Comparison of ENCODE assay signal across 1 cellular context in the genomic region with DNA sequence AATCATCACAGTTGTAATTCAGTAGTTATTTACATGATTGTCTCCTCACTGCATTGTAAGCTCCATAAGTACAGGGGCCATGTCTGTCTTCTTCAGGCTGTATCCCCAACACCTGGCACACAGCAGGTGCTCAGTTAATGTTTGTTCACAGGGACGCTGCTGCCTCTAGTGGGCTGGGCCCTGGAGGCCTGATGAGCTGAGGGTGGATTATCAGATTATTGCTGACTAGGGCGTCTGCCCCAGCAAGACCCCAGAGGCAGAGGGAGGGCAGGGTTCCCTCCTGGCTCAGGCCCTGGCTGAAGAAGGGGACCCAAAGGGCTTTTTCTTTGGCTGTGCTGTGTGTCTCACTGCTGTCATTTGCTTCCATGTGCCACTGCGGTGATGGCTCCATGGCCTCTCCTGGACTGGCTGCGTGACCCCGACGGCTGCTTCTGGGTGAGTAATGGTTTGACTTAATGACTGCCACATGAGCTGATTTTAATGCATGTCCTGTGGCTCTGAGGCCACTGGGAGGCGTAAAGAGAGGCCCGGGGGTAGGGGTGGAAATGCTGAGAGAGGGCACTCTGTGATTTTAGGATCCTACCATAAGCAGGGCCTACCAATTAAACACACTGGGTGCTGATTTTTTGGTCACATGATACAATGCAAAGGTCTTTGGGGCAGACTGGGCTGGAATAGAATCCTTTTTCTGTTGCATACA.
TF ChIP-seq lines count a peak whose summit lies in the region.

No MANE protein-coding gene starts in this region.

TF ChIP-seq in HEK293, 187 proteins besides CTCF, POLR2A, EP300 and RAD21 (continued from another document and continues in another):
- TF ChIP-seq ZNF629 (tag by site-specific recombination; IDR thresholded peaks at IDR 0.05) (0 out of 2 replicates have a peak, but pooled peaks have one; percentile 22), ZFP3 (tag by site-specific recombination; IDR thresholded peaks at IDR 0.05; ENCODE audit: low read depth) (no peak), ZNF621 (tag by site-specific recombination; IDR thresholded peaks at IDR 0.05) (no peak), KLF10 (tag by site-specific recombination; IDR thresholded peaks at IDR 0.05) (no peak), GLI2 (tag by site-specific recombination; IDR thresholded peaks at IDR 0.05; ENCODE audit: borderline replicate concordance, low read depth) (no peak), OSR2 (tag by site-specific recombination; IDR thresholded peaks at IDR 0.05) (0 out of 2 replicates have a peak, but pooled peaks have one; percentile 34), ZNF114 (tag by site-specific recombination; IDR thresholded peaks at IDR 0.05) (no peak), ZNF549 (tag by site-specific recombination; IDR thresholded peaks at IDR 0.05) (no peak), ZSCAN30 (tag by site-specific recombination; IDR thresholded peaks at IDR 0.05) (peak; percentile 75), ZNF777 (tag by site-specific recombination; IDR thresholded peaks at IDR 0.05; ENCODE audit: borderline replicate concordance) (no peak), ZNF274 (IDR thresholded peaks at IDR 0.05; ENCODE audit: low read length) (no peak), ZNF274 (tag by site-specific recombination; IDR thresholded peaks at IDR 0.05; ENCODE audit: borderline replicate concordance) (no peak), ZNF585B (tag by site-specific recombination; IDR thresholded peaks at IDR 0.05) (no peak), ZBTB8A (tag by site-specific recombination; IDR thresholded peaks at IDR 0.05) (no peak), ZNF473 (tag by site-specific recombination; IDR thresholded peaks at IDR 0.05) (no peak), BCL11B (tag by site-specific recombination; IDR thresholded peaks at IDR 0.05; ENCODE audit: low read depth) (no peak), ZNF530 (tag by site-specific recombination; IDR thresholded peaks at IDR 0.05; ENCODE audit: low read depth) (no peak), SALL2 (tag by site-specific recombination; IDR thresholded peaks at IDR 0.05; ENCODE audit: borderline replicate concordance) (no peak), ZNF16 (tag by site-specific recombination; IDR thresholded peaks at IDR 0.05; ENCODE audit: low read depth) (no peak), KLF9 (tag by site-specific recombination; IDR thresholded peaks at IDR 0.05; ENCODE audit: low read depth) (no peak), ZNF701 (tag by site-specific recombination; IDR thresholded peaks at IDR 0.05) (no peak), ZNF558 (tag by site-specific recombination; IDR thresholded peaks at IDR 0.05) (no peak), ZNF747 (tag by site-specific recombination; IDR thresholded peaks at IDR 0.05) (no peak), ZIC2 (tag by site-specific recombination; IDR thresholded peaks at IDR 0.05) (peak; percentile 63), ZNF660 (tag by site-specific recombination; IDR thresholded peaks at IDR 0.05) (peak; percentile 69; the same call in 1 of the 2 replicates), ZNF654 (tag by site-specific recombination; IDR thresholded peaks at IDR 0.05; ENCODE audit: low read depth) (peak; percentile 54), ZNF843 (tag by site-specific recombination; IDR thresholded peaks at IDR 0.05) (no peak), ZNF561 (tag by site-specific recombination; IDR thresholded peaks at IDR 0.05; ENCODE audit: borderline replicate concordance) (no peak)
- TF ChIP-seq, protein P1, sequence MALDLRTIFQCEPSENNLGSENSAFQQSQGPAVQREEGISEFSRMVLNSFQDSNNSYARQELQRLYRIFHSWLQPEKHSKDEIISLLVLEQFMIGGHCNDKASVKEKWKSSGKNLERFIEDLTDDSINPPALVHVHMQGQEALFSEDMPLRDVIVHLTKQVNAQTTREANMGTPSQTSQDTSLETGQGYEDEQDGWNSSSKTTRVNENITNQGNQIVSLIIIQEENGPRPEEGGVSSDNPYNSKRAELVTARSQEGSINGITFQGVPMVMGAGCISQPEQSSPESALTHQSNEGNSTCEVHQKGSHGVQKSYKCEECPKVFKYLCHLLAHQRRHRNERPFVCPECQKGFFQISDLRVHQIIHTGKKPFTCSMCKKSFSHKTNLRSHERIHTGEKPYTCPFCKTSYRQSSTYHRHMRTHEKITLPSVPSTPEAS (tag by site-specific recombination; IDR thresholded peaks at IDR 0.05): no peak
- TF ChIP-seq, protein P2, sequence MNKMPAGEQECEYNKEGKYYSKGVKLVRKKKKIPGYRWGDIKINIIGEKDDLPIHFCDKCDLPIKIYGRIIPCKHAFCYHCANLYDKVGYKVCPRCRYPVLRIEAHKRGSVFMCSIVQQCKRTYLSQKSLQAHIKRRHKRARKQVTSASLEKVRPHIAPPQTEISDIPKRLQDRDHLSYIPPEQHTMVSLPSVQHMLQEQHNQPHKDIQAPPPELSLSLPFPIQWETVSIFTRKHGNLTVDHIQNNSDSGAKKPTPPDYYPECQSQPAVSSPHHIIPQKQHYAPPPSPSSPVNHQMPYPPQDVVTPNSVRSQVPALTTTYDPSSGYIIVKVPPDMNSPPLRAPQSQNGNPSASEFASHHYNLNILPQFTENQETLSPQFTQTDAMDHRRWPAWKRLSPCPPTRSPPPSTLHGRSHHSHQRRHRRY (tag by site-specific recombination; IDR thresholded peaks at IDR 0.05): no peak
- TF ChIP-seq, protein P3, sequence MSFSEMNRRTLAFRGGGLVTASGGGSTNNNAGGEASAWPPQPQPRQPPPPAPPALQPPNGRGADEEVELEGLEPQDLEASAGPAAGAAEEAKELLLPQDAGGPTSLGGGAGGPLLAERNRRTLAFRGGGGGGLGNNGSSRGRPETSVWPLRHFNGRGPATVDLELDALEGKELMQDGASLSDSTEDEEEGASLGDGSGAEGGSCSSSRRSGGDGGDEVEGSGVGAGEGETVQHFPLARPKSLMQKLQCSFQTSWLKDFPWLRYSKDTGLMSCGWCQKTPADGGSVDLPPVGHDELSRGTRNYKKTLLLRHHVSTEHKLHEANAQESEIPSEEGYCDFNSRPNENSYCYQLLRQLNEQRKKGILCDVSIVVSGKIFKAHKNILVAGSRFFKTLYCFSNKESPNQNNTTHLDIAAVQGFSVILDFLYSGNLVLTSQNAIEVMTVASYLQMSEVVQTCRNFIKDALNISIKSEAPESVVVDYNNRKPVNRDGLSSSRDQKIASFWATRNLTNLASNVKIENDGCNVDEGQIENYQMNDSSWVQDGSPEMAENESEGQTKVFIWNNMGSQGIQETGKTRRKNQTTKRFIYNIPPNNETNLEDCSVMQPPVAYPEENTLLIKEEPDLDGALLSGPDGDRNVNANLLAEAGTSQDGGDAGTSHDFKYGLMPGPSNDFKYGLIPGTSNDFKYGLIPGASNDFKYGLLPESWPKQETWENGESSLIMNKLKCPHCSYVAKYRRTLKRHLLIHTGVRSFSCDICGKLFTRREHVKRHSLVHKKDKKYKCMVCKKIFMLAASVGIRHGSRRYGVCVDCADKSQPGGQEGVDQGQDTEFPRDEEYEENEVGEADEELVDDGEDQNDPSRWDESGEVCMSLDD (tag by site-specific recombination; IDR thresholded peaks at IDR 0.05): no peak
- TF ChIP-seq, protein P4, sequence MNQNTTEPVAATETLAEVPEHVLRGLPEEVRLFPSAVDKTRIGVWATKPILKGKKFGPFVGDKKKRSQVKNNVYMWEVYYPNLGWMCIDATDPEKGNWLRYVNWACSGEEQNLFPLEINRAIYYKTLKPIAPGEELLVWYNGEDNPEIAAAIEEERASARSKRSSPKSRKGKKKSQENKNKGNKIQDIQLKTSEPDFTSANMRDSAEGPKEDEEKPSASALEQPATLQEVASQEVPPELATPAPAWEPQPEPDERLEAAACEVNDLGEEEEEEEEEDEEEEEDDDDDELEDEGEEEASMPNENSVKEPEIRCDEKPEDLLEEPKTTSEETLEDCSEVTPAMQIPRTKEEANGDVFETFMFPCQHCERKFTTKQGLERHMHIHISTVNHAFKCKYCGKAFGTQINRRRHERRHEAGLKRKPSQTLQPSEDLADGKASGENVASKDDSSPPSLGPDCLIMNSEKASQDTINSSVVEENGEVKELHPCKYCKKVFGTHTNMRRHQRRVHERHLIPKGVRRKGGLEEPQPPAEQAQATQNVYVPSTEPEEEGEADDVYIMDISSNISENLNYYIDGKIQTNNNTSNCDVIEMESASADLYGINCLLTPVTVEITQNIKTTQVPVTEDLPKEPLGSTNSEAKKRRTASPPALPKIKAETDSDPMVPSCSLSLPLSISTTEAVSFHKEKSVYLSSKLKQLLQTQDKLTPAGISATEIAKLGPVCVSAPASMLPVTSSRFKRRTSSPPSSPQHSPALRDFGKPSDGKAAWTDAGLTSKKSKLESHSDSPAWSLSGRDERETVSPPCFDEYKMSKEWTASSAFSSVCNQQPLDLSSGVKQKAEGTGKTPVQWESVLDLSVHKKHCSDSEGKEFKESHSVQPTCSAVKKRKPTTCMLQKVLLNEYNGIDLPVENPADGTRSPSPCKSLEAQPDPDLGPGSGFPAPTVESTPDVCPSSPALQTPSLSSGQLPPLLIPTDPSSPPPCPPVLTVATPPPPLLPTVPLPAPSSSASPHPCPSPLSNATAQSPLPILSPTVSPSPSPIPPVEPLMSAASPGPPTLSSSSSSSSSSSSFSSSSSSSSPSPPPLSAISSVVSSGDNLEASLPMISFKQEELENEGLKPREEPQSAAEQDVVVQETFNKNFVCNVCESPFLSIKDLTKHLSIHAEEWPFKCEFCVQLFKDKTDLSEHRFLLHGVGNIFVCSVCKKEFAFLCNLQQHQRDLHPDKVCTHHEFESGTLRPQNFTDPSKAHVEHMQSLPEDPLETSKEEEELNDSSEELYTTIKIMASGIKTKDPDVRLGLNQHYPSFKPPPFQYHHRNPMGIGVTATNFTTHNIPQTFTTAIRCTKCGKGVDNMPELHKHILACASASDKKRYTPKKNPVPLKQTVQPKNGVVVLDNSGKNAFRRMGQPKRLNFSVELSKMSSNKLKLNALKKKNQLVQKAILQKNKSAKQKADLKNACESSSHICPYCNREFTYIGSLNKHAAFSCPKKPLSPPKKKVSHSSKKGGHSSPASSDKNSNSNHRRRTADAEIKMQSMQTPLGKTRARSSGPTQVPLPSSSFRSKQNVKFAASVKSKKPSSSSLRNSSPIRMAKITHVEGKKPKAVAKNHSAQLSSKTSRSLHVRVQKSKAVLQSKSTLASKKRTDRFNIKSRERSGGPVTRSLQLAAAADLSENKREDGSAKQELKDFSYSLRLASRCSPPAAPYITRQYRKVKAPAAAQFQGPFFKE (tag by site-specific recombination; IDR thresholded peaks at IDR 0.05; ENCODE audit: borderline replicate concordance): no peak
- TF ChIP-seq, protein P5, sequence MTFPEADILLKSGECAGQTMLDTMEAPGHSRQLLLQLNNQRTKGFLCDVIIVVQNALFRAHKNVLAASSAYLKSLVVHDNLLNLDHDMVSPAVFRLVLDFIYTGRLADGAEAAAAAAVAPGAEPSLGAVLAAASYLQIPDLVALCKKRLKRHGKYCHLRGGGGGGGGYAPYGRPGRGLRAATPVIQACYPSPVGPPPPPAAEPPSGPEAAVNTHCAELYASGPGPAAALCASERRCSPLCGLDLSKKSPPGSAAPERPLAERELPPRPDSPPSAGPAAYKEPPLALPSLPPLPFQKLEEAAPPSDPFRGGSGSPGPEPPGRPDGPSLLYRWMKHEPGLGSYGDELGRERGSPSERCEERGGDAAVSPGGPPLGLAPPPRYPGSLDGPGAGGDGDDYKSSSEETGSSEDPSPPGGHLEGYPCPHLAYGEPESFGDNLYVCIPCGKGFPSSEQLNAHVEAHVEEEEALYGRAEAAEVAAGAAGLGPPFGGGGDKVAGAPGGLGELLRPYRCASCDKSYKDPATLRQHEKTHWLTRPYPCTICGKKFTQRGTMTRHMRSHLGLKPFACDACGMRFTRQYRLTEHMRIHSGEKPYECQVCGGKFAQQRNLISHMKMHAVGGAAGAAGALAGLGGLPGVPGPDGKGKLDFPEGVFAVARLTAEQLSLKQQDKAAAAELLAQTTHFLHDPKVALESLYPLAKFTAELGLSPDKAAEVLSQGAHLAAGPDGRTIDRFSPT (tag by site-specific recombination; IDR thresholded peaks at IDR 0.05): no peak
- TF ChIP-seq, protein P6, sequence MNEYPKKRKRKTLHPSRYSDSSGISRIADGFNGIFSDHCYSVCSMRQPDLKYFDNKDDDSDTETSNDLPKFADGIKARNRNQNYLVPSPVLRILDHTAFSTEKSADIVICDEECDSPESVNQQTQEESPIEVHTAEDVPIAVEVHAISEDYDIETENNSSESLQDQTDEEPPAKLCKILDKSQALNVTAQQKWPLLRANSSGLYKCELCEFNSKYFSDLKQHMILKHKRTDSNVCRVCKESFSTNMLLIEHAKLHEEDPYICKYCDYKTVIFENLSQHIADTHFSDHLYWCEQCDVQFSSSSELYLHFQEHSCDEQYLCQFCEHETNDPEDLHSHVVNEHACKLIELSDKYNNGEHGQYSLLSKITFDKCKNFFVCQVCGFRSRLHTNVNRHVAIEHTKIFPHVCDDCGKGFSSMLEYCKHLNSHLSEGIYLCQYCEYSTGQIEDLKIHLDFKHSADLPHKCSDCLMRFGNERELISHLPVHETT (tag by site-specific recombination; IDR thresholded peaks at IDR 0.05): no peak
- TF ChIP-seq, protein P7, sequence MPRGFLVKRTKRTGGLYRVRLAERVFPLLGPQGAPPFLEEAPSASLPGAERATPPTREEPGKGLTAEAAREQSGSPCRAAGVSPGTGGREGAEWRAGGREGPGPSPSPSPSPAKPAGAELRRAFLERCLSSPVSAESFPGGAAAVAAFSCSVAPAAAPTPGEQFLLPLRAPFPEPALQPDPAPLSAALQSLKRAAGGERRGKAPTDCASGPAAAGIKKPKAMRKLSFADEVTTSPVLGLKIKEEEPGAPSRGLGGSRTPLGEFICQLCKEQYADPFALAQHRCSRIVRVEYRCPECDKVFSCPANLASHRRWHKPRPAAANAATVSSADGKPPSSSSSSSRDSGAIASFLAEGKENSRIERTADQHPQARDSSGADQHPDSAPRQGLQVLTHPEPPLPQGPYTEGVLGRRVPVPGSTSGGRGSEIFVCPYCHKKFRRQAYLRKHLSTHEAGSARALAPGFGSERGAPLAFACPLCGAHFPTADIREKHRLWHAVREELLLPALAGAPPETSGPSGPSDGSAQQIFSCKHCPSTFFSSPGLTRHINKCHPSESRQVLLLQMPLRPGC (tag by site-specific recombination; IDR thresholded peaks at IDR 0.05): no peak
- TF ChIP-seq, protein P8, sequence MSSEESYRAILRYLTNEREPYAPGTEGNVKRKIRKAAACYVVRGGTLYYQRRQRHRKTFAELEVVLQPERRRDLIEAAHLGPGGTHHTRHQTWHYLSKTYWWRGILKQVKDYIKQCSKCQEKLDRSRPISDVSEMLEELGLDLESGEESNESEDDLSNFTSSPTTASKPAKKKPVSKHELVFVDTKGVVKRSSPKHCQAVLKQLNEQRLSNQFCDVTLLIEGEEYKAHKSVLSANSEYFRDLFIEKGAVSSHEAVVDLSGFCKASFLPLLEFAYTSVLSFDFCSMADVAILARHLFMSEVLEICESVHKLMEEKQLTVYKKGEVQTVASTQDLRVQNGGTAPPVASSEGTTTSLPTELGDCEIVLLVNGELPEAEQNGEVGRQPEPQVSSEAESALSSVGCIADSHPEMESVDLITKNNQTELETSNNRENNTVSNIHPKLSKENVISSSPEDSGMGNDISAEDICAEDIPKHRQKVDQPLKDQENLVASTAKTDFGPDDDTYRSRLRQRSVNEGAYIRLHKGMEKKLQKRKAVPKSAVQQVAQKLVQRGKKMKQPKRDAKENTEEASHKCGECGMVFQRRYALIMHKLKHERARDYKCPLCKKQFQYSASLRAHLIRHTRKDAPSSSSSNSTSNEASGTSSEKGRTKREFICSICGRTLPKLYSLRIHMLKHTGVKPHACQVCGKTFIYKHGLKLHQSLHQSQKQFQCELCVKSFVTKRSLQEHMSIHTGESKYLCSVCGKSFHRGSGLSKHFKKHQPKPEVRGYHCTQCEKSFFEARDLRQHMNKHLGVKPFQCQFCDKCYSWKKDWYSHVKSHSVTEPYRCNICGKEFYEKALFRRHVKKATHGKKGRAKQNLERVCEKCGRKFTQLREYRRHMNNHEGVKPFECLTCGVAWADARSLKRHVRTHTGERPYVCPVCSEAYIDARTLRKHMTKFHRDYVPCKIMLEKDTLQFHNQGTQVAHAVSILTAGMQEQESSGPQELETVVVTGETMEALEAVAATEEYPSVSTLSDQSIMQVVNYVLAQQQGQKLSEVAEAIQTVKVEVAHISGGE (tag by site-specific recombination; conservative IDR thresholded peaks at IDR 0.05; ENCODE audit: low read depth): no peak
